In genomic region chr5:181191526-181192336, GRCh38 we compare ENCODE assay signal across 8 cellular contexts. TPM values are rescaled to one million over a fixed set of nuclear protein-coding genes. Genes with fewer than 3 reads are reported as not detected.
DNase-seq lines count a peak whose midpoint lies in the region; ATAC-seq and TF ChIP-seq lines count a peak whose summit lies in the region.

No MANE protein-coding gene starts in this region.

- H2BK15ac ChIP-seq in H9 (ENCODE audit: low read depth, low read length): no peak overlapping the region

- no peak overlapping the region for H4K5ac ChIP-seq in H9 (ENCODE audit: insufficient read length, low read depth, low read length)

- peak overlapping the region; percentile 69 to 94 (median 80) for H3K4me3 ChIP-seq in upper lobe of left lung

- TF ChIP-seq POLR2A in upper lobe of left lung (IDR thresholded peaks at IDR 0.05): peak in 3 of 4 donors; percentile 13 to 74 (median 30)

- 0 out of 2 replicates have a peak overlapping the region, but pooled peaks have one; percentile 9 for H3K14ac ChIP-seq in H9 (ENCODE audit: insufficient read depth, low read length)

- no peak overlapping the region for H2BK5ac ChIP-seq in H9 (ENCODE audit: insufficient read length, low read length)

- peak in 1 of 4 donors; percentile 23 for TF ChIP-seq EP300 in upper lobe of left lung (IDR thresholded peaks at IDR 0.05)

- ATAC-seq in upper lobe of left lung (ENCODE audit: low FRiP score in 2 of 2): peak; percentile 88 to 92

- no peak overlapping the region for H2BK120ac ChIP-seq in H9 (ENCODE audit: low read depth, low read length, poor library complexity, severe bottlenecking)

- no peak overlapping the region for H3T11ph ChIP-seq in H9 (ENCODE audit: low read length)

- H3K23me2 ChIP-seq in H9 (ENCODE audit: insufficient read length, low read depth, low read length, poor library complexity, severe bottlenecking): peaks cover 34% of the 10 kb centered on the region

- no peaks in the 10 kb centered on the region for H3K9me3 ChIP-seq in ES-I3 (ENCODE audit: control insufficient read depth, insufficient read depth, low read length)
- no peaks in the 10 kb centered on the region for H3K9me3 ChIP-seq in H9 (ENCODE audit: control insufficient read depth, low read depth, low read length)
- no peaks in the 10 kb centered on the region for H3K9me3 ChIP-seq in upper lobe of left lung

- no peak overlapping the region for H2AK5ac ChIP-seq in H9 (ENCODE audit: insufficient read length, low read length)

- no peaks in the 10 kb centered on the region for H4K20me1 ChIP-seq in H9 (ENCODE audit: control insufficient read depth, insufficient read depth, insufficient read length)

- H3K79me1 ChIP-seq in H9 (ENCODE audit: insufficient read depth, low read depth, low read length, poor library complexity, severe bottlenecking): no peaks in the 10 kb centered on the region

- no peaks in the 10 kb centered on the region for H3K79me2 ChIP-seq in H9 (ENCODE audit: insufficient read depth, low read length)

- H3K4me3 Mint-ChIP-seq in H9: peak overlapping the region; percentile 91 to 92

- H3K4me1 Mint-ChIP-seq in H9: peaks cover 11 to 25% of the 10 kb centered on the region in 2 experiments

- H2AFZ ChIP-seq in H9 (ENCODE audit: low read length): no peak overlapping the region

- H2BK20ac ChIP-seq in H9 (ENCODE audit: low read depth, low read length, poor library complexity, severe bottlenecking): no peak overlapping the region

- H2BK12ac ChIP-seq in H9 (ENCODE audit: insufficient read length, low read depth, low read length): no peak overlapping the region

- H3K4me2 ChIP-seq in H9 (ENCODE audit: insufficient read depth, insufficient read length, low read length): peak overlapping the region; percentile 75

- DNase-seq in H9: peak; percentile 95
- peak; percentile 90 for DNase-seq in NCI-H226
- peak; percentile 99 for DNase-seq in activated effector memory CD4-positive, alpha-beta T cell treated with anti-CD3 and anti-CD28 coated beads, Interleukin-2, amount 50 U/mL, for 16 hours
- DNase-seq in glomerular visceral epithelial cell (ENCODE audit: extremely low spot score): peak; percentile 97
- peak; percentile 93 for DNase-seq in pons (ENCODE audit: low spot score)
- peak; percentile 96 to 100 for DNase-seq in upper lobe of left lung
- no peak for DNase-seq in NCI-H524 treated with DMSO at 0.1 percent for 48 hours (lab: John Stamatoyannopoulos, UW)

- no peaks in the 10 kb centered on the region for H3K36me3 ChIP-seq in ES-I3 (ENCODE audit: insufficient read depth, low read length)
- no peaks in the 10 kb centered on the region for H3K36me3 ChIP-seq in upper lobe of left lung

- no peak overlapping the region for H3K4ac ChIP-seq in H9 (ENCODE audit: low read depth, low read length)

- H3K27ac Mint-ChIP-seq in H9: peak overlapping the region in 1 of 3 experiments; percentile 59; a peak in 1 of 7 replicates

- H3K23ac ChIP-seq in H9 (ENCODE audit: insufficient read length, low read depth, low read length): no peak overlapping the region

- peaks cover 0 to 2% (median 0%) of the 10 kb centered on the region in 3 experiments; a peak in 2 of 7 replicates for H3K36me3 Mint-ChIP-seq in H9 (ENCODE audit: insufficient read depth in 1 of 3, low read depth in 3 of 3)

- WGBS in H9 (ENCODE audit: extremely low coverage, insufficient read length, low lambda C conversion rate): no CpG with 5 or more reads among the region's 64 CpGs
- 1 to 2% methylated on average over 22 to 60 of the region's 64 CpGs for whole genome bisulfite sequencing in upper lobe of left lung, 2 donors

- H3K27ac ChIP-seq in H9 (ENCODE audit: insufficient read length, low read depth, low read length) (no peak overlapping the region), upper lobe of left lung (peak overlapping the region; percentile 86 to 95 (median 92))

- H4K91ac ChIP-seq in H9 (ENCODE audit: insufficient read length, low read depth, low read length): no peak overlapping the region

- no peak overlapping the region for H3K18ac ChIP-seq in H9 (ENCODE audit: insufficient read length, low read depth, low read length)

- H3K9me3 Mint-ChIP-seq in H9: peaks cover 6 to 9% of the 10 kb centered on the region in 2 experiments; a peak in 2 of 5 replicates

- H3K27me3 ChIP-seq in H9 (ENCODE audit: insufficient read depth, low read length) (peaks cover 16% of the 10 kb centered on the region), upper lobe of left lung (no peaks in the 10 kb centered on the region)

- H3K4me1 ChIP-seq in ES-I3 (ENCODE audit: insufficient read depth, low read length) (no peaks in the 10 kb centered on the region; the same call in 1 of the 2 replicates), H9 (ENCODE audit: insufficient read depth, low read length) (no peaks in the 10 kb centered on the region), upper lobe of left lung (peaks cover 10 to 32% (median 21%) of the 10 kb centered on the region in 4 donors)

- no peak overlapping the region for H4K8ac ChIP-seq in H9 (replicated peaks; ENCODE audit: insufficient read length, low read depth, low read length)

- peaks cover 60% of the 10 kb centered on the region for H3K27me3 Mint-ChIP-seq in H9 (ENCODE audit: low read depth)

- no peak for TF ChIP-seq CTCF in H9 (conservative IDR thresholded peaks at IDR 0.05)
- peak in 1 of 6 experiments; percentile 25 for TF ChIP-seq CTCF in upper lobe of left lung (IDR thresholded peaks at IDR 0.05)

- no peak overlapping the region for H3K56ac ChIP-seq in H9 (ENCODE audit: insufficient read length, low read depth, low read length)

- peak overlapping the region; percentile 55 for H3K9ac ChIP-seq in ES-I3 (ENCODE audit: low read depth, low read length)
- H3K9ac ChIP-seq in H9 (ENCODE audit: extremely low read depth, insufficient read length, low read length): no peak overlapping the region

RNA-seq across cellular contexts. Expression of gene TRIM7, which starts 13.3 kb away (rescaled TPM):
- total RNA-seq in H9 (2021): not detected in 2 replicates
- total RNA-seq in upper lobe of left lung: 1 to 10 TPM in 5 of 6 donors, under 1 TPM in 1; 0.83 to 6.7 (median 2.9) TPM

RNA-seq across cellular contexts. Expression of gene TRIM41, which starts 31.4 kb away (rescaled TPM):
- 33.5 and 34.2 TPM in 2 replicates for total RNA-seq in H9 (2021)
- total RNA-seq in upper lobe of left lung: 10 to 100 TPM; 14.4 to 75.4 (median 34.1) TPM

RNA-seq across cellular contexts. Expression of gene OR2V2, which starts 44.3 kb away (rescaled TPM):
- total RNA-seq in H9 (2021) (not detected in 2 replicates), upper lobe of left lung (1 to 10 TPM in 1 of 6 donors, not detected in 5; 1.6 TPM)

RNA-seq across cellular contexts. Expression of gene RACK1, which starts 52.0 kb away (rescaled TPM):
- total RNA-seq in H9 (2021): 2,548 and 2,552 TPM in 2 replicates
- total RNA-seq in upper lobe of left lung: 1,000 to 10,000 TPM in 5 of 6 donors, 100 to 1,000 TPM in 1; 801 to 1,863 (median 1,196) TPM
